Comparison of ENCODE assay signal across 2 cellular contexts in genomic region chr2:96012086-96012813, GRCh38. TPM values are rescaled to one million over a fixed set of nuclear protein-coding genes. Genes with fewer than 3 reads are reported as not detected.
"Had no signal": no experiment of that assay in that cellular context is flagged by ENCODE, and none has a peak within 500 bp of the region (broad histone marks: within the 10 kb centered on the region; RNA-seq: fewer than 3 reads in every experiment).

No MANE protein-coding gene starts in this region.

RNA-seq across cellular contexts. Expression of gene GPAT2, which starts 22.5 kb away (rescaled TPM):
- total RNA-seq: mesothelial cell of epicardium had no signal
- polyA plus RNA-seq: SK-N-SH had no signal
